Comparison of ENCODE assay signal across 14 cellular contexts in genomic region chr3:31431322-31431721, GRCh38.
"Had no signal": no experiment of that assay in that cellular context is flagged by ENCODE, and none has a peak within 500 bp of the region (broad histone marks: within the 10 kb centered on the region; RNA-seq: fewer than 3 reads in every experiment).

No MANE protein-coding gene starts in this region.

- ATAC-seq: activated CD4-positive, CD25-positive, alpha-beta regulatory T cell treated with anti-CD3 and anti-CD28 coated beads, Interleukin-2, amount 50 U/mL, for 24 hours; activated CD8-positive, alpha-beta T cell treated with anti-CD3 and anti-CD28 coated beads for 36 hours; activated T-cell treated with anti-CD3 and anti-CD28 coated beads, Interleukin-2, amount 50 U/mL, for 72 hours had no signal

- DNase-seq: activated CD4-positive, alpha-beta T cell treated with anti-CD3 and anti-CD28 coated beads for 4 hours; activated CD8-positive, alpha-beta memory T cell treated with anti-CD3 and anti-CD28 coated beads, Interleukin-2, amount 50 U/mL, for 4 hours; activated CD8-positive, alpha-beta T cell treated with anti-CD3 and anti-CD28 coated beads for 36 hours; activated gamma-delta T cell treated with Interleukin-2 at 50 U/mL for 16 hours; activated naive CD4-positive, alpha-beta T cell treated with anti-CD3 and anti-CD28 coated beads, Interleukin-2, amount 10 ng/mL, durations not matched to agents 7 days and 5 days; activated naive CD8-positive, alpha-beta T cell treated with anti-CD3 and anti-CD28 coated beads for 36 hours; activated T-cell treated with anti-CD3 and anti-CD28 coated beads, Interleukin-2, amount 50 U/mL, for 72 hours; anterior cingulate cortex; KG1; NCI-H1092; NCI-H1417; NCI-H1930 had no signal

- H3K27ac ChIP-seq: breast epithelium had no signal

- H3K27me3 ChIP-seq: breast epithelium had no signal

- H3K4me3 ChIP-seq: breast epithelium had no signal

- H3K4me1 ChIP-seq: breast epithelium had no signal

- H3K36me3 ChIP-seq: breast epithelium had no signal
